ENCODE assay signal across 7 cellular contexts in genomic region chr4:80125252-80126177, GRCh38. TPM values are rescaled to one million over a fixed set of nuclear protein-coding genes. Genes with fewer than 3 reads are reported as not detected.
A peak's percentile ranks its signal among the peaks of the same experiment; 100 is the strongest.
DNase-seq lines count a peak whose midpoint lies in the region; ATAC-seq and TF ChIP-seq lines count a peak whose summit lies in the region.

No MANE protein-coding gene starts in this region.

- WGBS in tibial nerve, 2 donors, result 77 to 82% methylated on average over 4 of the region's 4 CpGs

- no peak overlapping the region for H3K4me3 Mint-ChIP-seq in glutamatergic neuron (ENCODE audit: unreplicated experiment)

- no peaks in the 10 kb centered on the region for H3K4me1 ChIP-seq in tibial nerve

- no peaks in the 10 kb centered on the region for H3K36me3 ChIP-seq in tibial nerve

- no peak overlapping the region for H3K27ac Mint-ChIP-seq in glutamatergic neuron (ENCODE audit: unreplicated experiment)

- H3K27ac ChIP-seq in tibial nerve, result peak overlapping the region in 1 of 4 donors; percentile 2

- TF ChIP-seq CTCF in glutamatergic neuron (IDR thresholded peaks at IDR 0.05; ENCODE audit: partially characterized antibody, unreplicated experiment) (peak; percentile 46), tibial nerve (IDR thresholded peaks at IDR 0.05) (peak; percentile 24 to 42 (median 35))

- no peak for TF ChIP-seq EP300 in tibial nerve (IDR thresholded peaks at IDR 0.05)

- no peaks in the 10 kb centered on the region for H3K9me3 Mint-ChIP-seq in glutamatergic neuron (ENCODE audit: unreplicated experiment)

- H3K27me3 Mint-ChIP-seq in glutamatergic neuron (ENCODE audit: unreplicated experiment), result peaks cover 2% of the 10 kb centered on the region

- H3K9me3 ChIP-seq in tibial nerve, result no peaks in the 10 kb centered on the region

- H3K36me3 Mint-ChIP-seq in glutamatergic neuron (ENCODE audit: unreplicated experiment), result no peaks in the 10 kb centered on the region

- ATAC-seq in GM21619 (IDR thresholded peaks at IDR 0.05; ENCODE audit: unreplicated experiment), result peak; percentile 38

- DNase-seq in GM04504 (ENCODE audit: low read depth) (peak; percentile 27), NAMALWA (ENCODE audit: low spot score) (peak; percentile 55), activated T-cell treated with anti-CD3 and anti-CD28 coated beads for 24 hours (ENCODE audit: low read depth) (peak; percentile 5), glutamatergic neuron (no peak), tibial nerve (ENCODE audit: low spot score in 2 of 2) (peak in 1 of 2 donors; percentile 48), DMS153 (lab: John Stamatoyannopoulos, UW) (no peak)

- no peak overlapping the region for H3K4me3 ChIP-seq in tibial nerve

- no peaks in the 10 kb centered on the region for H3K4me1 Mint-ChIP-seq in glutamatergic neuron (ENCODE audit: low read depth, unreplicated experiment)

- H3K27me3 ChIP-seq in tibial nerve, result no peaks in the 10 kb centered on the region

- TF ChIP-seq POLR2A in tibial nerve (IDR thresholded peaks at IDR 0.05), result no peak

RNA-seq across cellular contexts. Expression of gene ANTXR2, which starts 52.5 kb away (rescaled TPM):
- 47.8 TPM for total RNA-seq in glutamatergic neuron (ENCODE audit: unreplicated experiment)
- 100 to 1,000 TPM in 3 of 4 donors, 10 to 100 TPM in 1; 69.6 to 139 (median 118) TPM for total RNA-seq in tibial nerve

Comparison
In these comparisons a context has a peak if more than half of its experiments do, and no peak if none do; other contexts are left out.
1. DNase-seq: peak in GM04504 (single experiment), NAMALWA (single experiment) and activated T-cell treated with anti-CD3 and anti-CD28 coated beads for 24 hours (single experiment); none in glutamatergic neuron (single experiment) and DMS153 (single experiment).